Comparison of ENCODE assay signal across 18 cellular contexts in the genomic region with DNA sequence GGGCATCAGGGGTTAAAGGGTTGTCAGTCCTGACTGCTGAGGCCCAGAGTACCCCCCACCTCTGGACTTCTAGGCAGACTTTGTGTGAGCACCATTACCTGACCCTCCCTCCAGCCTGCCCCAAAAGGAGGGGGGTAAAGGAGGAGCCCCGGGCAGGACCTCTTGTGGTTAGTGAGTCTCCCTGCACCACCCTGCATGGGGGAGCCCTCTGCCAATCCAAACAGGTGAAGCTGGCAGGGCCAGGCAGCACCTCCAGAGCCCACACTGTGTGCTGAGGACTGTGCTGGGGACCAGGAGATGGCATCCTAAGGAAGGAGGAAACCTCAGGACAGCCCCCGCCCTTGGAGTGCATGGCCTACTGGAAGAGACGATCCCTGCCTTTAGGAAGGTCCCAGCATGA. TPM values are rescaled to one million over a fixed set of nuclear protein-coding genes. Genes with fewer than 3 reads are reported as not detected.
DNase-seq lines count a peak whose midpoint lies in the region; ATAC-seq, FAIRE-seq and TF ChIP-seq lines count a peak whose summit lies in the region.
"Had no signal": no experiment of that assay in that cellular context is flagged by ENCODE, and none has a peak within 500 bp of the region (broad histone marks: within the 10 kb centered on the region; RNA-seq: fewer than 3 reads in every experiment).

No MANE protein-coding gene starts in this region.

- in situ Hi-C loops in mammary epithelial cell (cut with MboI; ENCODE audit: low sequenced_read_pairs in 2 of 2) = no loop called here

- no peaks in the 10 kb centered on the region for H3K27me3 ChIP-seq in breast epithelium
- no peaks in the 10 kb centered on the region for H3K27me3 ChIP-seq in mammary epithelial cell (ENCODE audit: insufficient read depth, low read length)
- H3K27me3 ChIP-seq in keratinocyte (ENCODE audit: control insufficient read depth, extremely low read depth, insufficient read depth, low read length) = no peaks in the 10 kb centered on the region
- H3K27me3 ChIP-seq in upper lobe of right lung = peaks cover 4% of the 10 kb centered on the region
- H3K27me3 ChIP-seq: BLaER1 treated with 17β-estradiol and CSF1 and Interleukin-3, amounts not matched to agents 10 nM and 100 nM had no signal

- H3K4me3 Mint-ChIP-seq in MCF 10A (ENCODE audit: unreplicated experiment) = no peak overlapping the region
- H3K4me3 Mint-ChIP-seq: CD4-positive, CD25-positive, alpha-beta regulatory T cell had no signal

- CTCF ChIA-PET in MCF 10A (lab: Yijun Ruan, JAX) (interaction anchor here (1.0 kb wide), 1 partner anchor 56 kb away, joined by 3 read pairs; no protein-coding TSS in a partner anchor), mammary epithelial cell (lab: Charles Lee; ENCODE audit: low non-redundant PET) (interaction anchor here (0.7 kb wide), 1 partner anchor 9 kb away, joined by 10 read pairs; no protein-coding TSS in a partner anchor)

- WGBS in mammary epithelial cell (ENCODE audit: low coverage, missing lambda C conversion rate) = 53% methylated on average over 3 of the region's 3 CpGs

- POLR2A ChIA-PET in MCF 10A (lab: Yijun Ruan, JAX) = no interaction called here

- H4K20me1 ChIP-seq in mammary epithelial cell (ENCODE audit: insufficient read depth, low read length) (no peaks in the 10 kb centered on the region), keratinocyte (ENCODE audit: control insufficient read depth, extremely low read depth, insufficient read depth, low read length) (peaks cover 22% of the 10 kb centered on the region)
- H4K20me1 ChIP-seq: BLaER1 treated with 17β-estradiol and CSF1 and Interleukin-3, amounts not matched to agents 10 nM and 100 nM had no signal

- no peaks in the 10 kb centered on the region for H3K4me1 ChIP-seq in breast epithelium
- H3K4me1 ChIP-seq in mammary epithelial cell (ENCODE audit: insufficient read depth, low read length) = peaks cover 22% of the 10 kb centered on the region
- peaks cover 41% of the 10 kb centered on the region for H3K4me1 ChIP-seq in keratinocyte (ENCODE audit: control insufficient read depth, extremely low read depth, insufficient read depth, low read length)
- no peaks in the 10 kb centered on the region for H3K4me1 ChIP-seq in upper lobe of right lung
- H3K4me1 ChIP-seq: BLaER1 treated with 17β-estradiol and CSF1 and Interleukin-3, amounts not matched to agents 10 nM and 100 nM had no signal

- intact Hi-C loops in MCF 10A (cut with micrococcal nuclease) = no loop called here
- intact Hi-C loops in breast epithelium (cut with DNase I; ENCODE audit: low total_unique reads) = no loop called here
- intact Hi-C loops in mammary epithelial cell (cut with micrococcal nuclease) = no loop called here
- intact Hi-C loops in upper lobe of right lung (cut with DNase I) = no loop called here

- no peaks in the 10 kb centered on the region for H3K9me3 Mint-ChIP-seq in MCF 10A (ENCODE audit: unreplicated experiment)
- H3K9me3 Mint-ChIP-seq: CD4-positive, CD25-positive, alpha-beta regulatory T cell had no signal

- FAIRE-seq in keratinocyte (lab: Jason Lieb, UNC) = peak; percentile 86
- FAIRE-seq: GM12878, GM19239 had no signal

- no peak for ATAC-seq in upper lobe of right lung
- ATAC-seq: GM12878, HCT116 had no signal

- TF ChIP-seq POLR2A in breast epithelium (IDR thresholded peaks at IDR 0.05) = no peak

- no peaks in the 10 kb centered on the region for H3K9me1 ChIP-seq in keratinocyte (ENCODE audit: control insufficient read depth, extremely low read depth, insufficient read depth, low read length)

- no TSS peak for BruUV-seq in MCF 10A (replicated peaks; lab: Mats Ljungman, UMichigan)
- no TSS peak for BruUV-seq in mammary epithelial cell (replicated peaks; lab: Mats Ljungman, UMichigan)

- H3K4me2 ChIP-seq in mammary epithelial cell (ENCODE audit: insufficient read depth, low read depth, low read length) (no peak overlapping the region), keratinocyte (ENCODE audit: control insufficient read depth, extremely low read depth, insufficient read depth, low read depth, low read length) (peak overlapping the region; percentile 80)
- H3K4me2 ChIP-seq: BLaER1 treated with 17β-estradiol and CSF1 and Interleukin-3, amounts not matched to agents 10 nM and 100 nM had no signal

- TF ChIP-seq CTCF in MCF 10A (IDR thresholded peaks at IDR 0.05; ENCODE audit: unreplicated experiment) (no peak), breast epithelium (IDR thresholded peaks at IDR 0.05) (no peak), mammary epithelial cell (conservative IDR thresholded peaks at IDR 0.05 in 1 of 2, IDR thresholded peaks at IDR 0.05 in 1 of 2; ENCODE audit: extremely low read depth in 1 of 2, insufficient read depth in 1 of 2, low read depth in 1 of 2, low read length in 2 of 2) (peak in 1 of 2 donors; percentile 21), keratinocyte (optimal IDR thresholded peaks at IDR 0.05 in 1 of 3, IDR thresholded peaks at IDR 0.05 in 1 of 3, conservative IDR thresholded peaks at IDR 0.05 in 1 of 3; ENCODE audit: extremely low read depth in 1 of 3, insufficient read depth in 2 of 3, low read length in 3 of 3) (peak in 2 of 3 experiments; percentile 21 to 37), upper lobe of right lung (IDR thresholded peaks at IDR 0.05) (no peak)

- H3K79me2 ChIP-seq in mammary epithelial cell (ENCODE audit: insufficient read depth, low read length) = peaks cover 29% of the 10 kb centered on the region
- peaks cover 20% of the 10 kb centered on the region for H3K79me2 ChIP-seq in keratinocyte (ENCODE audit: control insufficient read depth, insufficient read depth, low read length)

- dilution Hi-C loops in mammary epithelial cell (cut with HindIII; ENCODE audit: low sequenced_read_pairs) = loop anchor here (5.0 kb wide), 3 partner anchors 38 to 63 kb away; no protein-coding TSS in a partner anchor
- dilution Hi-C loops in keratinocyte (cut with MboI; ENCODE audit: extremely low pct_ligation_motif_present, low sequenced_read_pairs) = no loop called here

- H3K4me3 ChIP-seq in breast epithelium = no peak overlapping the region
- H3K4me3 ChIP-seq in mammary epithelial cell (replicated peaks in 1 of 3; ENCODE audit: insufficient read depth in 1 of 3, low read depth in 2 of 3, low read length in 3 of 3) = no peak overlapping the region
- H3K4me3 ChIP-seq in keratinocyte (ENCODE audit: control insufficient read depth in 2 of 3, extremely low read depth in 1 of 3, insufficient read depth in 2 of 3, low read depth in 1 of 3, low read length in 3 of 3) = peak overlapping the region in 2 of 3 experiments; percentile 32 to 45
- H3K4me3 ChIP-seq in upper lobe of right lung = no peak overlapping the region
- H3K4me3 ChIP-seq: BLaER1 treated with 17β-estradiol and CSF1 and Interleukin-3, amounts not matched to agents 10 nM and 100 nM; GM12878 had no signal

- H3K9me3 ChIP-seq in breast epithelium (no peaks in the 10 kb centered on the region), mammary epithelial cell (replicated peaks; ENCODE audit: insufficient read depth, low read length) (no peaks in the 10 kb centered on the region), keratinocyte (ENCODE audit: control insufficient read depth, low read depth, low read length) (no peaks in the 10 kb centered on the region), upper lobe of right lung (no peaks in the 10 kb centered on the region)
- H3K9me3 ChIP-seq: BLaER1 treated with 17β-estradiol and CSF1 and Interleukin-3, amounts not matched to agents 10 nM and 100 nM had no signal

- no peak overlapping the region for H3K27ac Mint-ChIP-seq in MCF 10A (ENCODE audit: low read depth, unreplicated experiment)
- H3K27ac Mint-ChIP-seq: CD4-positive, CD25-positive, alpha-beta regulatory T cell had no signal

- H3K4me1 Mint-ChIP-seq in MCF 10A (ENCODE audit: insufficient read depth, unreplicated experiment) = peaks cover 28% of the 10 kb centered on the region
- H3K4me1 Mint-ChIP-seq: CD4-positive, CD25-positive, alpha-beta regulatory T cell had no signal

- no peaks in the 10 kb centered on the region for H3K36me3 ChIP-seq in breast epithelium
- H3K36me3 ChIP-seq in mammary epithelial cell (ENCODE audit: insufficient read depth, low read length) = peaks cover 12% of the 10 kb centered on the region
- H3K36me3 ChIP-seq in keratinocyte (ENCODE audit: control insufficient read depth in 2 of 2, extremely low read depth in 1 of 2, insufficient read depth in 2 of 2, low read length in 2 of 2) = peaks cover 14 to 19% of the 10 kb centered on the region in 2 experiments
- no peaks in the 10 kb centered on the region for H3K36me3 ChIP-seq in upper lobe of right lung
- H3K36me3 ChIP-seq: BLaER1 treated with 17β-estradiol and CSF1 and Interleukin-3, amounts not matched to agents 10 nM and 100 nM had no signal

- H3K27me3 Mint-ChIP-seq in MCF 10A (ENCODE audit: insufficient read depth, unreplicated experiment) = no peaks in the 10 kb centered on the region

- peaks cover 26% of the 10 kb centered on the region for H3K36me3 Mint-ChIP-seq in MCF 10A (ENCODE audit: insufficient read depth, unreplicated experiment)
- H3K36me3 Mint-ChIP-seq: CD4-positive, CD25-positive, alpha-beta regulatory T cell had no signal

- no peak overlapping the region for H3K9ac ChIP-seq in mammary epithelial cell (ENCODE audit: insufficient read depth, low read length)
- H3K9ac ChIP-seq in keratinocyte (ENCODE audit: control insufficient read depth, extremely low read depth, insufficient read depth, low read length) = peak overlapping the region; percentile 80
- H3K9ac ChIP-seq: BLaER1 treated with 17β-estradiol and CSF1 and Interleukin-3, amounts not matched to agents 10 nM and 100 nM had no signal

- no peak overlapping the region for H3K27ac ChIP-seq in breast epithelium
- peak overlapping the region; percentile 82 for H3K27ac ChIP-seq in mammary epithelial cell (ENCODE audit: insufficient read depth, low read depth, low read length)
- peak overlapping the region; percentile 95 for H3K27ac ChIP-seq in keratinocyte (ENCODE audit: control insufficient read depth, insufficient read depth, low read length)
- H3K27ac ChIP-seq in upper lobe of right lung = no peak overlapping the region
- H3K27ac ChIP-seq: BLaER1 treated with 17β-estradiol and CSF1 and Interleukin-3, amounts not matched to agents 10 nM and 100 nM had no signal

- peak; percentile 31 for DNase-seq in MCF 10A (ENCODE audit: unreplicated experiment)
- no peak for DNase-seq in breast epithelium (ENCODE audit: low spot score in 2 of 2)
- no peak for DNase-seq in mammary epithelial cell
- DNase-seq in keratinocyte (ENCODE audit: low read depth, low spot score) = no peak
- DNase-seq in upper lobe of right lung = peak; percentile 25
- no peak for DNase-seq in NCI-H1417 (lab: John Stamatoyannopoulos, UW)
- no peak for DNase-seq in anterior cingulate cortex (lab: John Stamatoyannopoulos, UW)
- no peak for DNase-seq in NCI-H774 (lab: John Stamatoyannopoulos, UW)
- DNase-seq: ACHN; CD4-positive, CD25-positive, alpha-beta regulatory T cell; DMS79 had no signal

- H2AFZ ChIP-seq in mammary epithelial cell (ENCODE audit: low read depth, low read length) (no peak overlapping the region), keratinocyte (ENCODE audit: control insufficient read depth, low read length) (no peak overlapping the region)

RNA-seq across cellular contexts. Expression of a gene that starts 2.6 kb away (rescaled TPM):
- total RNA-seq in MCF 10A (2022) = 696 and 1,755 TPM in 2 replicates
- total RNA-seq in breast epithelium = 100 to 1,000 TPM in 2 of 3 donors, under 1 TPM in 1; 0.80 to 692 (median 388) TPM
- total RNA-seq in mammary epithelial cell = 1,000 to 10,000 TPM; 4,602 to 9,976 TPM
- 26,464 TPM for polyA plus RNA-seq in mammary epithelial cell
- 15,260 TPM for polyA minus RNA-seq in mammary epithelial cell
- 26,041 to 32,523 TPM (median 29,603 TPM) in 3 replicates for polyA plus RNA-seq in keratinocyte
- 31,901 TPM for polyA plus RNA-seq in keratinocyte (2011; ENCODE audit: low read depth)
- 21,475 and 38,030 TPM in 2 replicates for polyA plus RNA-seq in keratinocyte (2011; cell fraction: cytosol; rRNA removed)
- polyA plus RNA-seq in keratinocyte (2011; cell fraction: nucleus; rRNA removed) = 27,919 and 28,945 TPM in 2 replicates
- polyA plus RNA-seq in keratinocyte (2012; ENCODE audit: low replicate concordance) = 14,568 and 23,086 TPM in 2 replicates
- polyA minus RNA-seq in keratinocyte = 19,979 to 26,270 TPM (median 20,630 TPM) in 3 replicates
- 27,275 TPM for polyA minus RNA-seq in keratinocyte (2011; cell fraction: cytosol; rRNA and poly(A)+ RNA removed)
- 10,810 and 12,637 TPM in 2 replicates for polyA minus RNA-seq in keratinocyte (2011; cell fraction: nucleus; rRNA and poly(A)+ RNA removed)
- not detected for total RNA-seq in upper lobe of right lung
- total RNA-seq: A172; CD4-positive, CD25-positive, alpha-beta regulatory T cell; G401; GM12878; H4 had no signal
- polyA plus RNA-seq: CD4-positive, CD25-positive, alpha-beta regulatory T cell had no signal

RNA-seq across cellular contexts. Expression of a gene that starts 17.4 kb away (rescaled TPM):
- total RNA-seq in MCF 10A (2022) (0.21 and 0.27 TPM in 2 replicates), breast epithelium (under 1 TPM in 1 of 3 donors, not detected in 2; 0.44 TPM), mammary epithelial cell (under 1 TPM; 0.17 to 0.80 TPM), upper lobe of right lung (not detected)
- polyA plus RNA-seq in mammary epithelial cell (0.35 TPM), keratinocyte (0.85 to 1.6 TPM (median 1.5 TPM) in 3 replicates)
- polyA minus RNA-seq in mammary epithelial cell (not detected), keratinocyte (0.10 to 0.74 TPM (median 0.43 TPM) in 3 replicates)
- 1.0 TPM for polyA plus RNA-seq in keratinocyte (2011; ENCODE audit: low read depth)
- 1.4 and 1.7 TPM in 2 replicates for polyA plus RNA-seq in keratinocyte (2011; cell fraction: cytosol; rRNA removed)
- 1.5 and 2.1 TPM in 2 replicates for polyA plus RNA-seq in keratinocyte (2011; cell fraction: nucleus; rRNA removed)
- 1.6 TPM in 2 replicates for polyA plus RNA-seq in keratinocyte (2012; ENCODE audit: low replicate concordance)
- not detected for polyA minus RNA-seq in keratinocyte (2011; cell fraction: cytosol; rRNA and poly(A)+ RNA removed)
- 0.32 and 0.93 TPM in 2 replicates for polyA minus RNA-seq in keratinocyte (2011; cell fraction: nucleus; rRNA and poly(A)+ RNA removed)
- total RNA-seq: A172; CD4-positive, CD25-positive, alpha-beta regulatory T cell; G401; GM12878; H4 had no signal
- polyA plus RNA-seq: CD4-positive, CD25-positive, alpha-beta regulatory T cell; GM12878 had no signal

RNA-seq across cellular contexts. Expression of a gene that starts 23.3 kb away (rescaled TPM):
- total RNA-seq in MCF 10A (2022) (74.5 and 109 TPM in 2 replicates), breast epithelium (100 to 1,000 TPM in 1 of 3 donors, 10 to 100 TPM in 1, 1 to 10 TPM in 1; 2.6 to 100 (median 51.8) TPM), mammary epithelial cell (1,000 to 10,000 TPM in 1 of 2 donors, 100 to 1,000 TPM in 1; 585 to 1,021 TPM), upper lobe of right lung (not detected)
- polyA plus RNA-seq in mammary epithelial cell (659 TPM), keratinocyte (1,163 to 4,746 TPM (median 1,851 TPM) in 3 replicates)
- polyA minus RNA-seq in mammary epithelial cell (694 TPM), keratinocyte (1,159 to 3,059 TPM (median 1,751 TPM) in 3 replicates)
- polyA plus RNA-seq in keratinocyte (2011; ENCODE audit: low read depth) = 20,474 TPM
- 1,428 and 3,010 TPM in 2 replicates for polyA plus RNA-seq in keratinocyte (2011; cell fraction: cytosol; rRNA removed)
- polyA plus RNA-seq in keratinocyte (2011; cell fraction: nucleus; rRNA removed) = 2,522 and 2,889 TPM in 2 replicates
- 1,329 and 6,837 TPM in 2 replicates for polyA plus RNA-seq in keratinocyte (2012; ENCODE audit: low replicate concordance)
- 3,006 TPM for polyA minus RNA-seq in keratinocyte (2011; cell fraction: cytosol; rRNA and poly(A)+ RNA removed)
- polyA minus RNA-seq in keratinocyte (2011; cell fraction: nucleus; rRNA and poly(A)+ RNA removed) = 1,076 and 1,184 TPM in 2 replicates
- total RNA-seq: CD4-positive, CD25-positive, alpha-beta regulatory T cell; G401; GM12878 had no signal
- polyA plus RNA-seq: CD4-positive, CD25-positive, alpha-beta regulatory T cell had no signal

RNA-seq across cellular contexts. Expression of a gene that starts 35.1 kb away (rescaled TPM):
- total RNA-seq in MCF 10A (2022) = 1,990 and 4,105 TPM in 2 replicates
- total RNA-seq in breast epithelium = 1,000 to 10,000 TPM in 2 of 3 donors, 1 to 10 TPM in 1; 1.9 to 1,676 (median 1,373) TPM
- total RNA-seq in mammary epithelial cell = over 10,000 TPM; 10,365 to 24,723 TPM
- 8,957 TPM for polyA plus RNA-seq in mammary epithelial cell
- polyA minus RNA-seq in mammary epithelial cell = 6,693 TPM
- 6,440 to 12,579 TPM (median 8,666 TPM) in 3 replicates for polyA plus RNA-seq in keratinocyte
- polyA plus RNA-seq in keratinocyte (2011; ENCODE audit: low read depth) = 46,546 TPM
- 6,491 and 12,585 TPM in 2 replicates for polyA plus RNA-seq in keratinocyte (2011; cell fraction: cytosol; rRNA removed)
- polyA plus RNA-seq in keratinocyte (2011; cell fraction: nucleus; rRNA removed) = 12,033 and 13,742 TPM in 2 replicates
- 5,743 and 13,877 TPM in 2 replicates for polyA plus RNA-seq in keratinocyte (2012; ENCODE audit: low replicate concordance)
- 5,137 to 9,087 TPM (median 7,073 TPM) in 3 replicates for polyA minus RNA-seq in keratinocyte
- 14,086 TPM for polyA minus RNA-seq in keratinocyte (2011; cell fraction: cytosol; rRNA and poly(A)+ RNA removed)
- polyA minus RNA-seq in keratinocyte (2011; cell fraction: nucleus; rRNA and poly(A)+ RNA removed) = 4,848 and 5,061 TPM in 2 replicates
- 5.9 TPM for total RNA-seq in upper lobe of right lung
- total RNA-seq: A172; CD4-positive, CD25-positive, alpha-beta regulatory T cell; G401 had no signal
- polyA plus RNA-seq: CD4-positive, CD25-positive, alpha-beta regulatory T cell had no signal

Comparison
In these comparisons a context has a peak if more than half of its experiments do, and no peak if none do; other contexts are left out.
1. DNase-seq: peak in MCF 10A (single experiment) and upper lobe of right lung (single experiment); none in breast epithelium (0 of 2), mammary epithelial cell (single experiment), keratinocyte (single experiment), NCI-H1417 (0 of 3), anterior cingulate cortex (0 of 58) and NCI-H774 (single experiment).
2. H3K27ac ChIP-seq: peak in mammary epithelial cell (single experiment) and keratinocyte (single experiment); none in breast epithelium (0 of 2) and upper lobe of right lung (single experiment).
3. CTCF ChIP-seq: peak in keratinocyte (2 of 3); none in MCF 10A (single experiment), breast epithelium (0 of 3) and upper lobe of right lung (single experiment).
4. H3K4me3 ChIP-seq: peak in keratinocyte (2 of 3); none in breast epithelium (0 of 3), mammary epithelial cell (0 of 3) and upper lobe of right lung (single experiment).